In the genomic region with DNA sequence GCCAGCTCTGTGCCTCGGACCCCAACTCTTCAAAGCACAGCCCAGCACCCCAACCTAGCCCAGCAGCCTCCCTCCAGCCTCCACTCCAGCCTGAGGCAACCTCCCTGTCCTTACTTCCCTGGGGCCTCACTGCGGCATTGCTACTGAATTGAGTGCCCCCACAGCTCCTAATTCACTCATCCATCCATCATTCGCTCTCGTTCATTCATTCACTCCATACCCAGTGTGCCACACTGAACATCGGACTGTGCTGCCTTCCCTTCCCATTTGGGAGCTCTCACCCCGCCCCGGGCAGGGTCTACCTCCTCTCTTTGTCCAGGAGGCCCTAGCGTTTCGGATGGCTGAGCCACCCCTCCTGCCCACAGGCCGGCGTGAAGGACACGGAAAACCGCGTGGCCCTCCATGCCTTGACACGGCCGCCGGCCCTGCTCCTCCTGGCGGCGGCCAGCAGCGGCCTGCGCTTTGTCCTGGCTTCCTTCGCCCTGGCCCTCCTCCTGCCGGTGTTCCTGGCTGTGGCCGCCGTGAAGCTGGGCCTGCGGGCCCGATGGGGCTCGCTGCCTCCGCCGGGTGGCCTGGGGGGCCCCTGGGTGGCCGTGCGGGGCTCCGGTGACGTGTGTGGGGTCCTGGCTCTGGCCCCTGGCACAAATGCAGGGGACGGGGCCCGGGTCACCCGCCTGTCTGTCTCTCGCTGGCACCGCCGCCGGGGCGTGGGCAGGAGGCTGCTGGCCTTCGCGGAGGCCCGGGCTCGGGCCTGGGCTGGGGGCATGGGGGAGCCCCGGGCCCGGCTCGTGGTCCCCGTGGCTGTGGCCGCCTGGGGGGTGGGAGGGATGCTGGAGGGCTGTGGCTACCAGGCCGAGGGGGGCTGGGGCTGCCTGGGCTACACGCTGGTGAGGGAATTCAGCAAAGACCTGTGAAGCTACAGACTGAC, we compare ENCODE assay signal across 9 cellular contexts. TPM values are rescaled to one million over a fixed set of nuclear protein-coding genes. Genes with fewer than 3 reads are reported as not detected.
DNase-seq lines count a peak whose midpoint lies in the region; ATAC-seq, FAIRE-seq and TF ChIP-seq lines count a peak whose summit lies in the region.
"Had no signal": no experiment of that assay in that cellular context is flagged by ENCODE, and none has a peak within 500 bp of the region (broad histone marks: within the 10 kb centered on the region; RNA-seq: fewer than 3 reads in every experiment).

No MANE protein-coding gene starts in this region.

- peak overlapping the region in 7 of 8 donors; percentile 59 to 80 (median 77) for H3K4me3 Mint-ChIP-seq in CD4-positive, alpha-beta memory T cell
- H3K4me3 Mint-ChIP-seq in osteocyte (ENCODE audit: unreplicated experiment) = peak overlapping the region; percentile 68

- dilution Hi-C loops in endothelial cell of umbilical vein (cut with MboI; ENCODE audit: extremely low pct_ligation_motif_present, low sequenced_read_pairs) = no loop called here

- no peak for TF ChIP-seq POLR2A in endothelial cell of umbilical vein (IDR thresholded peaks at IDR 0.05; ENCODE audit: low read depth, low read length)

- FAIRE-seq in endothelial cell of umbilical vein (lab: Jason Lieb, UNC) = no peak

- H3K4me2 ChIP-seq in PC-9 = peak overlapping the region; percentile 96; the same call in 1 of the 2 replicates
- H3K4me2 ChIP-seq in endothelial cell of umbilical vein (ENCODE audit: insufficient read depth, low read length) = peak overlapping the region; percentile 71

- H3K4me1 ChIP-seq in CD4-positive, alpha-beta memory T cell (ENCODE audit: insufficient read depth, low read length) = peaks cover 13% of the 10 kb centered on the region
- H3K4me1 ChIP-seq in PC-9 (replicated peaks; ENCODE audit: insufficient read depth) (peaks cover 21% of the 10 kb centered on the region), endothelial cell of umbilical vein (ENCODE audit: control insufficient read depth, extremely low read depth, insufficient read depth, low read length) (peaks cover 34% of the 10 kb centered on the region), mucosa of descending colon (ENCODE audit: low read depth) (peaks cover 14% of the 10 kb centered on the region)

- POLR2A ChIA-PET in CD4-positive, alpha-beta memory T cell (lab: Charles Lee; ENCODE audit: partially characterized antibody) = interaction anchor here (1.4 to 4.9 kb wide), 2 partner anchors 10 to 18 kb away, joined by 6 to 36 read pairs; a partner anchor contains a TSS
- POLR2A ChIA-PET in PC-9 (lab: Charles Lee; ENCODE audit: unreplicated experiment) = interaction anchor here (0.7 to 1.2 kb wide), 4 partner anchors 9 to 140 kb away, joined by 5 to 8 read pairs (median 6); a partner anchor contains a TSS
- POLR2A ChIA-PET in endothelial cell of umbilical vein (lab: Charles Lee) = interaction anchor here (1.3 to 2.2 kb wide), 2 partner anchors 10 to 25 kb away, joined by 6 to 13 read pairs; a partner anchor contains a TSS

- no peaks in the 10 kb centered on the region for H3K9me3 ChIP-seq in CD4-positive, alpha-beta memory T cell (ENCODE audit: control insufficient read depth in 1 of 2, low read length in 2 of 2)
- H3K9me3 ChIP-seq in PC-9 (ENCODE audit: insufficient read depth, low read depth) (no peaks in the 10 kb centered on the region), endothelial cell of umbilical vein (replicated peaks; ENCODE audit: control insufficient read depth, insufficient read depth, low read length) (no peaks in the 10 kb centered on the region), mucosa of descending colon (no peaks in the 10 kb centered on the region)

- H3K36me3 Mint-ChIP-seq in CD4-positive, alpha-beta memory T cell = peaks cover 0 to 1% of the 10 kb centered on the region in 2 donors
- H3K36me3 Mint-ChIP-seq in osteocyte (ENCODE audit: unreplicated experiment) = no peaks in the 10 kb centered on the region

- BruUV-seq in PC-9 (replicated peaks; lab: Mats Ljungman, UMichigan) (no TSS peak), endothelial cell of umbilical vein (replicated peaks; lab: Mats Ljungman, UMichigan) (TSS peak; percentile 57)

- no peaks in the 10 kb centered on the region for H3K9me2 ChIP-seq in PC-9 (ENCODE audit: insufficient read depth)

- peaks cover 0 to 2% of the 10 kb centered on the region in 2 donors for H3K27me3 Mint-ChIP-seq in CD4-positive, alpha-beta memory T cell
- H3K27me3 Mint-ChIP-seq in osteocyte (ENCODE audit: unreplicated experiment) = no peaks in the 10 kb centered on the region

- H3K27ac Mint-ChIP-seq in CD4-positive, alpha-beta memory T cell = peak overlapping the region; percentile 77 to 98 (median 91)
- H3K27ac Mint-ChIP-seq in osteocyte (ENCODE audit: unreplicated experiment) = peak overlapping the region; percentile 99

- no peak overlapping the region for H3K4me3 ChIP-seq in CD4-positive, alpha-beta memory T cell (ENCODE audit: low read length in 2 of 2)
- peak overlapping the region; percentile 90; the same call in 1 of the 2 replicates for H3K4me3 ChIP-seq in PC-9
- peak overlapping the region in 1 of 3 experiments; percentile 7 for H3K4me3 ChIP-seq in endothelial cell of umbilical vein (replicated peaks in 1 of 3; ENCODE audit: insufficient read depth in 1 of 3, low read depth in 1 of 3, low read length in 3 of 3)
- H3K4me3 ChIP-seq in mucosa of descending colon = no peak overlapping the region

- H3K27ac ChIP-seq in CD4-positive, alpha-beta memory T cell (ENCODE audit: low read depth, low read length) = peak overlapping the region; percentile 59
- 0 out of 2 replicates have a peak overlapping the region, but pooled peaks have one; percentile 2 for H3K27ac ChIP-seq in PC-9
- peak overlapping the region; percentile 92 for H3K27ac ChIP-seq in endothelial cell of umbilical vein (ENCODE audit: insufficient read depth, low read depth, low read length)

- H2AFZ ChIP-seq in PC-9 = no peak overlapping the region
- no peak overlapping the region for H2AFZ ChIP-seq in endothelial cell of umbilical vein (ENCODE audit: low read depth, low read length)

- H3F3A ChIP-seq in PC-9 (ENCODE audit: insufficient read depth, low read depth) = peaks cover 22% of the 10 kb centered on the region; the same call in 1 of the 2 replicates

- no peak for DNase-seq in CD4-positive, alpha-beta memory T cell
- DNase-seq in PC-9 (no peak), endothelial cell of umbilical vein (ENCODE audit: low read depth, low spot score) (peak; percentile 29), osteocyte (ENCODE audit: extremely low spot score, unreplicated experiment) (no peak), glomerular visceral epithelial cell (ENCODE audit: extremely low spot score) (no peak), retina (no peak), mucosa of descending colon (no peak)

- H3K9me1 ChIP-seq in endothelial cell of umbilical vein (replicated peaks; ENCODE audit: control insufficient read depth, extremely low read depth, insufficient read depth, low read length) = no peaks in the 10 kb centered on the region

- H3K27me3 ChIP-seq in CD4-positive, alpha-beta memory T cell (ENCODE audit: insufficient read depth, low read length) = no peaks in the 10 kb centered on the region
- H3K27me3 ChIP-seq in PC-9 (ENCODE audit: insufficient read depth, low read depth) (0 out of 2 replicates have a peak, but pooled peaks cover 1% of the 10 kb centered on the region), endothelial cell of umbilical vein (ENCODE audit: control insufficient read depth in 2 of 2, insufficient read depth in 2 of 2, low read length in 2 of 2) (no peaks in the 10 kb centered on the region)

- H3K4me1 Mint-ChIP-seq in CD4-positive, alpha-beta memory T cell = peaks cover 3 to 11% (median 5%) of the 10 kb centered on the region in 4 donors
- peaks cover 30% of the 10 kb centered on the region for H3K4me1 Mint-ChIP-seq in osteocyte (ENCODE audit: unreplicated experiment)

- H3K79me2 ChIP-seq in PC-9 (ENCODE audit: low read depth) (no peaks in the 10 kb centered on the region; the same call in 1 of the 2 replicates), endothelial cell of umbilical vein (ENCODE audit: control insufficient read depth, insufficient read depth, low read length) (peaks cover 2% of the 10 kb centered on the region)

- TF ChIP-seq CTCF in PC-9 (conservative IDR thresholded peaks at IDR 0.05) = no peak
- peak; percentile 6 to 47 for TF ChIP-seq CTCF in endothelial cell of umbilical vein (IDR thresholded peaks at IDR 0.05; ENCODE audit: extremely low read depth in 1 of 2, insufficient read depth in 1 of 2, low read depth in 1 of 2, low read length in 2 of 2)
- peak; percentile 3 for TF ChIP-seq CTCF in osteocyte (IDR thresholded peaks at IDR 0.05)
- TF ChIP-seq CTCF in mucosa of descending colon (IDR thresholded peaks at IDR 0.05) = no peak

- ATAC-seq in mucosa of descending colon (no peak), HG02610 (IDR thresholded peaks at IDR 0.05; ENCODE audit: unreplicated experiment) (no peak)

- CTCF ChIA-PET in CD4-positive, alpha-beta memory T cell (lab: Charles Lee; ENCODE audit: partially characterized antibody) = interaction anchor here (1.0 to 1.7 kb wide), 7 partner anchors 9 to 145 kb away, joined by 3 to 11 read pairs (median 4); no protein-coding TSS in a partner anchor
- CTCF ChIA-PET in PC-9 (lab: Charles Lee) = interaction anchor here (0.5 to 1.0 kb wide), 2 partner anchors 10 to 167 kb away, joined by 3 to 4 read pairs; no protein-coding TSS in a partner anchor
- CTCF ChIA-PET in endothelial cell of umbilical vein (lab: Charles Lee) = interaction anchor here (0.7 to 6.1 kb wide), 16 partner anchors 9 to 345 kb away, joined by 3 to 91 read pairs (median 4); a partner anchor contains a TSS

- H3K36me3 ChIP-seq in CD4-positive, alpha-beta memory T cell (ENCODE audit: insufficient read depth, low read length) = no peaks in the 10 kb centered on the region
- no peaks in the 10 kb centered on the region for H3K36me3 ChIP-seq in PC-9 (ENCODE audit: low read depth)
- peaks cover 0 to 3% of the 10 kb centered on the region in 2 experiments for H3K36me3 ChIP-seq in endothelial cell of umbilical vein (ENCODE audit: control insufficient read depth in 2 of 2, extremely low read depth in 1 of 2, insufficient read depth in 2 of 2, low read length in 2 of 2)
- H3K36me3 ChIP-seq in mucosa of descending colon (ENCODE audit: low read depth) = no peaks in the 10 kb centered on the region

- no peaks in the 10 kb centered on the region for H3K9me3 Mint-ChIP-seq in CD4-positive, alpha-beta memory T cell
- no peaks in the 10 kb centered on the region for H3K9me3 Mint-ChIP-seq in osteocyte (ENCODE audit: unreplicated experiment)

- intact Hi-C loops in CD4-positive, alpha-beta memory T cell (cut with micrococcal nuclease) = no loop called here
- intact Hi-C loops in PC-9 (cut with micrococcal nuclease; ENCODE audit: unreplicated experiment) (no loop called here), endothelial cell of umbilical vein (cut with micrococcal nuclease) (loop anchor here (2.0 kb wide), 1 partner anchor 20 kb away; no protein-coding TSS in a partner anchor), mucosa of descending colon (cut with DNase I, micrococcal nuclease) (no loop called here)

- H4K20me1 ChIP-seq in PC-9 (ENCODE audit: insufficient read depth) = no peaks in the 10 kb centered on the region; the same call in 1 of the 2 replicates
- H4K20me1 ChIP-seq in endothelial cell of umbilical vein (replicated peaks; ENCODE audit: control insufficient read depth, extremely low read depth, insufficient read depth, low read length) = no peaks in the 10 kb centered on the region

- H3K9ac ChIP-seq in endothelial cell of umbilical vein (replicated peaks; ENCODE audit: extremely low read depth, insufficient read depth, low read length) = peak overlapping the region; percentile 29

RNA-seq across cellular contexts. Expression of a gene that starts 1.3 kb away (rescaled TPM):
- total RNA-seq in CD4-positive, alpha-beta memory T cell = 1 to 10 TPM; 2.7 to 3.1 TPM
- 1 to 10 TPM; 2.6 to 3.2 TPM for polyA plus RNA-seq in CD4-positive, alpha-beta memory T cell
- 61.6 and 103 TPM in 2 replicates for total RNA-seq in PC-9 (2021)
- total RNA-seq in endothelial cell of umbilical vein = 34.4 and 44.7 TPM in 2 replicates
- polyA plus RNA-seq in endothelial cell of umbilical vein = 39.1 and 42.6 TPM in 2 replicates
- 33.9 and 35.8 TPM in 2 replicates for polyA plus RNA-seq in endothelial cell of umbilical vein (2011; cell fraction: cytosol; rRNA removed)
- 32.4 and 39.3 TPM in 2 replicates for polyA plus RNA-seq in endothelial cell of umbilical vein (2011; cell fraction: nucleus; rRNA removed)
- polyA plus RNA-seq in endothelial cell of umbilical vein (2012) = 32.3 and 39.6 TPM in 2 replicates
- polyA minus RNA-seq in endothelial cell of umbilical vein = 7.4 and 7.9 TPM in 2 replicates
- polyA minus RNA-seq in endothelial cell of umbilical vein (2011; cell fraction: cytosol; rRNA and poly(A)+ RNA removed) = 3.8 TPM
- 4.7 and 5.8 TPM in 2 replicates for polyA minus RNA-seq in endothelial cell of umbilical vein (2011; cell fraction: nucleus; rRNA and poly(A)+ RNA removed)
- total RNA-seq in osteocyte = 54.2 and 58.2 TPM in 2 replicates
- 10 to 100 TPM in 1 of 3 donors, 1 to 10 TPM in 2; 3.9 to 21.7 (median 5.5) TPM for total RNA-seq in mucosa of descending colon

RNA-seq across cellular contexts. Expression of a gene that starts 1.9 kb away (rescaled TPM):
- under 1 TPM; 0.20 to 0.36 TPM for total RNA-seq in CD4-positive, alpha-beta memory T cell
- polyA plus RNA-seq in CD4-positive, alpha-beta memory T cell = not detected
- 3.9 and 4.8 TPM in 2 replicates for total RNA-seq in PC-9 (2021)
- total RNA-seq in endothelial cell of umbilical vein = 1.0 and 1.3 TPM in 2 replicates
- polyA plus RNA-seq in endothelial cell of umbilical vein = 0.47 and 0.49 TPM in 2 replicates
- polyA plus RNA-seq in endothelial cell of umbilical vein (2011; cell fraction: cytosol; rRNA removed) = 0.17 and 0.28 TPM in 2 replicates
- 1.6 and 1.9 TPM in 2 replicates for polyA plus RNA-seq in endothelial cell of umbilical vein (2011; cell fraction: nucleus; rRNA removed)
- 1.7 and 2.4 TPM in 2 replicates for polyA plus RNA-seq in endothelial cell of umbilical vein (2012)
- polyA minus RNA-seq in endothelial cell of umbilical vein = 0.19 and 0.53 TPM in 2 replicates
- polyA minus RNA-seq in endothelial cell of umbilical vein (2011; cell fraction: cytosol; rRNA and poly(A)+ RNA removed) = not detected
- 1.2 and 1.5 TPM in 2 replicates for polyA minus RNA-seq in endothelial cell of umbilical vein (2011; cell fraction: nucleus; rRNA and poly(A)+ RNA removed)
- 21.5 and 22.1 TPM in 2 replicates for total RNA-seq in osteocyte
- 10 to 100 TPM in 1 of 3 donors, 1 to 10 TPM in 2; 2.6 to 35.0 (median 4.0) TPM for total RNA-seq in mucosa of descending colon

RNA-seq across cellular contexts. Expression of a gene that starts 9.9 kb away (rescaled TPM):
- total RNA-seq in CD4-positive, alpha-beta memory T cell = 1 to 10 TPM; 8.1 to 9.1 TPM
- under 1 TPM in 1 of 2 donors, not detected in 1; 0.47 TPM for polyA plus RNA-seq in CD4-positive, alpha-beta memory T cell
- total RNA-seq in PC-9 (2021) = 17.7 and 19.3 TPM in 2 replicates
- total RNA-seq in endothelial cell of umbilical vein = 9.0 and 10.4 TPM in 2 replicates
- 2.0 and 2.5 TPM in 2 replicates for polyA plus RNA-seq in endothelial cell of umbilical vein
- 1.3 and 2.1 TPM in 2 replicates for polyA plus RNA-seq in endothelial cell of umbilical vein (2011; cell fraction: cytosol; rRNA removed)
- 1.9 and 2.0 TPM in 2 replicates for polyA plus RNA-seq in endothelial cell of umbilical vein (2011; cell fraction: nucleus; rRNA removed)
- 2.6 and 5.6 TPM in 2 replicates for polyA plus RNA-seq in endothelial cell of umbilical vein (2012)
- 0.76 and 1.2 TPM in 2 replicates for polyA minus RNA-seq in endothelial cell of umbilical vein
- 6.6 TPM for polyA minus RNA-seq in endothelial cell of umbilical vein (2011; cell fraction: cytosol; rRNA and poly(A)+ RNA removed)
- polyA minus RNA-seq in endothelial cell of umbilical vein (2011; cell fraction: nucleus; rRNA and poly(A)+ RNA removed) = 1.5 and 4.2 TPM in 2 replicates
- 10.4 and 11.6 TPM in 2 replicates for total RNA-seq in osteocyte
- 10 to 100 TPM in 1 of 3 donors, 1 to 10 TPM in 2; 6.8 to 11.1 (median 7.9) TPM for total RNA-seq in mucosa of descending colon

RNA-seq across cellular contexts. Expression of a gene that starts 21.8 kb away (rescaled TPM):
- total RNA-seq in CD4-positive, alpha-beta memory T cell = not detected
- polyA plus RNA-seq in CD4-positive, alpha-beta memory T cell = not detected
- total RNA-seq in PC-9 (2021) (0.73 and 0.74 TPM in 2 replicates), endothelial cell of umbilical vein (not detected in 2 replicates), osteocyte (not detected in 2 replicates), mucosa of descending colon (not detected)
- not detected in 2 replicates for polyA plus RNA-seq in endothelial cell of umbilical vein
- polyA plus RNA-seq in endothelial cell of umbilical vein (2011; cell fraction: cytosol; rRNA removed) = not detected in 2 replicates
- polyA plus RNA-seq in endothelial cell of umbilical vein (2011; cell fraction: nucleus; rRNA removed) = not detected in 2 replicates
- polyA plus RNA-seq in endothelial cell of umbilical vein (2012) = not detected in 2 replicates
- not detected in 2 replicates for polyA minus RNA-seq in endothelial cell of umbilical vein
- polyA minus RNA-seq in endothelial cell of umbilical vein (2011; cell fraction: cytosol; rRNA and poly(A)+ RNA removed) = not detected
- polyA minus RNA-seq in endothelial cell of umbilical vein (2011; cell fraction: nucleus; rRNA and poly(A)+ RNA removed) = not detected in 2 replicates
- total RNA-seq: left colon had no signal

RNA-seq across cellular contexts. Expression of a gene that starts 24.9 kb away (rescaled TPM):
- 10 to 100 TPM in 1 of 2 experiments, 1 to 10 TPM in 1; 9.9 to 13.7 TPM for total RNA-seq in CD4-positive, alpha-beta memory T cell
- polyA plus RNA-seq in CD4-positive, alpha-beta memory T cell = 10 to 100 TPM; 24.7 to 29.4 TPM
- total RNA-seq in PC-9 (2021) = 92.4 and 113 TPM in 2 replicates
- 43.6 and 49.3 TPM in 2 replicates for total RNA-seq in endothelial cell of umbilical vein
- 68.7 and 96.5 TPM in 2 replicates for polyA plus RNA-seq in endothelial cell of umbilical vein
- 43.0 and 66.5 TPM in 2 replicates for polyA plus RNA-seq in endothelial cell of umbilical vein (2011; cell fraction: cytosol; rRNA removed)
- polyA plus RNA-seq in endothelial cell of umbilical vein (2011; cell fraction: nucleus; rRNA removed) = 23.3 and 27.6 TPM in 2 replicates
- polyA plus RNA-seq in endothelial cell of umbilical vein (2012) = 40.5 and 54.2 TPM in 2 replicates
- 17.6 and 18.8 TPM in 2 replicates for polyA minus RNA-seq in endothelial cell of umbilical vein
- 30.3 TPM for polyA minus RNA-seq in endothelial cell of umbilical vein (2011; cell fraction: cytosol; rRNA and poly(A)+ RNA removed)
- polyA minus RNA-seq in endothelial cell of umbilical vein (2011; cell fraction: nucleus; rRNA and poly(A)+ RNA removed) = 11.2 and 16.2 TPM in 2 replicates
- 37.0 and 39.8 TPM in 2 replicates for total RNA-seq in osteocyte
- total RNA-seq in mucosa of descending colon = 10 to 100 TPM; 65.8 to 88.4 (median 86.9) TPM

Comparison
In these comparisons a context has a peak if more than half of its experiments do, and no peak if none do; other contexts are left out.
1. H3K27ac ChIP-seq: peak in every context shown above with its lines; median percentile 92 in endothelial cell of umbilical vein; 59 in CD4-positive, alpha-beta memory T cell; 2 in PC-9.
2. CTCF ChIP-seq: peak in endothelial cell of umbilical vein (2 of 2) and osteocyte (single experiment); none in PC-9 (single experiment) and mucosa of descending colon (single experiment).